In the genomic region with DNA sequence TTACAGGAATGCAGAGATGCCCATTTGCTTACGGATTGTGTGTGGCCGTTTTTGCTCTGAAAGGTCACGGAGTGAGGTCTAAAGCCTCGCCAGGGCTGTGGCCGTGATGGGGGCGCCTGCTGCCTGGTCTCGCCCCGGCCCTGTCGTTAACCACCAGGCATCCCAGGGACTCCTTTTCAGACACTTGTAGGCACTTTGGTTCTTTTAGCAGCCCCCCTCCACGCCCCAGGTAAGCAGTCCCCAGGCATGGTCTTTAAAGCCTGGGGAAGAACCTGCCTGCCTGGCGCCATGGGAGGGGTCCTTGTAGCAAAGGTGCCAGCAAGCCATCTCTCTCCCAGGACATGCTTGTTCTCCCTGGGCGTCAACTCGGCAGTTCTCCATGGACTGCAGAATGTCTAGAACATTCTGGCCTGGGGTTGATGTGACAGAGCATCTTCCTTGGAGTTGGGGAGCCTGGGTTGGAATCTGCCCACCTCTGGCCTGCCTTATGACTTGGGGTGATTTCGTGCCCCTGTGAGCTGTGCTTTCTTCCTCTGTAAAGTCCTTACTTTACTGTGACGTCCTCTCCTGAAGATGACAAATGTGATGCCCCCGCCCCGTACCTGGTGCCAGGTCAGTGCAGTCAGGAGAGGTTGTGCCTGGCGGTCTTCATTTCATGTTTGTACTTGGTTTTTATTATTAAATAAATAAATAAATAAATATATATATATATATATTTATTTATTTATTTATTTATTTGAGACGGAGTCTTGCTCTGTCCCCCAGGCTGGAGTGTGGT, we compare ENCODE assay signal across 1 cellular context.
TF ChIP-seq lines count a peak whose summit lies in the region.

No MANE protein-coding gene starts in this region.

TF ChIP-seq in GM12878, 131 proteins besides CTCF, POLR2A, EP300 and RAD21:
- 0 out of 2 replicates have a peak, but pooled peaks have one; percentile 3 for TF ChIP-seq POLR2AphosphoS5 (IDR thresholded peaks at IDR 0.05; ENCODE audit: low read length)
- no peak for TF ChIP-seq BACH1 (IDR thresholded peaks at IDR 0.05; ENCODE audit: borderline replicate concordance)
TF ChIP-seq in GM12878: peak in this region for 1.
